Comparison of ENCODE assay signal across 32 cellular contexts in the genomic region with DNA sequence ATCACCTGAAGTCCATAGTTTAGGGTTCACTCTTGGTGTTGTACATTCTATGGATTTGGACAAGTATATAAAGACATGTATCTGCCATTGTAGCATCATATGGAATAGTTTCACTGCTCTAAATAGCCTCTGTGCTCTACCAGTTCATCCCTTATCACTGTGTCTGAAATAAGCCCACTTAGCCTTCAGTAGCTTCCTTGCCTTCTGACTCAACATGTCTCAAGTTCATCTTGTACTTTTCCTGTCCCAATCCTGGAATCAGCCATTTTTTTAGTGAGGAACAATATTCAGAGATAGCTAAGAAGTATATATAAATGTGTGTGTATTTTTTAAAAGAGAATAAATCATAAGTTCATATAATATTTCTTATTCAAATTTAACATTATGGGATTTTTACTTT.
"Had no signal": no experiment of that assay in that cellular context is flagged by ENCODE, and none has a peak within 500 bp of the region (broad histone marks: within the 10 kb centered on the region; RNA-seq: fewer than 3 reads in every experiment).

No MANE protein-coding gene starts in this region.

- H3K9me3 ChIP-seq: breast epithelium, esophagus squamous epithelium had no signal

- H3K4me3 ChIP-seq: breast epithelium, cardiac muscle cell, coronary artery, dorsolateral prefrontal cortex, esophagus squamous epithelium had no signal

- ATAC-seq: activated CD4-positive, alpha-beta T cell treated with anti-CD3 and anti-CD28 coated beads for 36 hours; activated CD8-positive, alpha-beta memory T cell treated with anti-CD3 and anti-CD28 coated beads, Interleukin-2, amount 10 ng/mL, durations not matched to agents 7 days and 5 days; activated CD8-positive, alpha-beta T cell treated with anti-CD3 and anti-CD28 coated beads, Interleukin-2, amount 10 ng/mL, durations not matched to agents 7 days and 5 days; activated naive CD4-positive, alpha-beta T cell treated with anti-CD3 and anti-CD28 coated beads, Interleukin-2, amount 50 U/mL, for 72 hours; T-helper 17 cell had no signal

- H3K4me1 ChIP-seq: breast epithelium had no signal

- H3K36me3 ChIP-seq: breast epithelium had no signal

- FAIRE-seq: endometrium, endothelial cell of umbilical vein, frontal cortex had no signal

- DNase-seq: activated CD4-positive, alpha-beta memory T cell treated with anti-CD3 and anti-CD28 coated beads for 36 hours; activated CD4-positive, alpha-beta T cell treated with anti-CD3 and anti-CD28 coated beads for 36 hours; activated CD4-positive, alpha-beta T cell treated with anti-CD3 and anti-CD28 coated beads, Interleukin-2, amount 10 ng/mL, durations not matched to agents 24 days and 14 days; activated CD4-positive, CD25-positive, alpha-beta regulatory T cell; activated CD4-positive, CD25-positive, alpha-beta regulatory T cell treated with anti-CD3 and anti-CD28 coated beads, Interleukin-2, amount 50 U/mL, for 72 hours; activated CD8-positive, alpha-beta memory T cell treated with anti-CD3 and anti-CD28 coated beads, Interleukin-2, amount 10 ng/mL, durations not matched to agents 7 days and 5 days; activated CD8-positive, alpha-beta memory T cell treated with anti-CD3 and anti-CD28 coated beads, Interleukin-2, amount 50 U/mL, for 4 hours; activated CD8-positive, alpha-beta T cell treated with anti-CD3 and anti-CD28 coated beads, Interleukin-2, amount 10 ng/mL, durations not matched to agents 7 days and 5 days; activated effector memory CD4-positive, alpha-beta T cell treated with anti-CD3 and anti-CD28 coated beads, Interleukin-2, amount 50 U/mL, for 16 hours; activated naive CD4-positive, alpha-beta T cell; activated naive CD4-positive, alpha-beta T cell treated with anti-CD3 and anti-CD28 coated beads, Interleukin-2, amount 10 ng/mL, durations not matched to agents 7 days and 5 days; activated naive CD8-positive, alpha-beta T cell treated with anti-CD3 and anti-CD28 coated beads, Interleukin-2, amount 10 ng/mL, durations not matched to agents 7 days and 5 days; activated T-cell treated with anti-CD3 and anti-CD28 coated beads, Interleukin-2, amount 50 U/mL, for 1 hour; activated T-cell treated with anti-CD3 and anti-CD28 coated beads, Interleukin-2, amount 50 U/mL, for 48 hours; amniotic stem cell; anterior cingulate cortex; central memory CD4-positive, alpha-beta T cell; cerebellar nuclear complex; dorsolateral prefrontal cortex; esophagus squamous epithelium; head of caudate nucleus; T-helper 1 cell; T-helper 17 cell; T1000 had no signal

- H3K27ac ChIP-seq: breast epithelium, cardiac muscle cell, epithelial cell of prostate, esophagus squamous epithelium had no signal

- H3K27me3 ChIP-seq: breast epithelium, cardiac muscle cell, dorsolateral prefrontal cortex, esophagus squamous epithelium had no signal
